Comparison of ENCODE assay signal across 13 cellular contexts in genomic region chr9:95057121-95057520, GRCh38.
DNase-seq lines count a peak whose midpoint lies in the region; FAIRE-seq and TF ChIP-seq lines count a peak whose summit lies in the region.
"Had no signal": no experiment of that assay in that cellular context is flagged by ENCODE, and none has a peak within 500 bp of the region (broad histone marks: within the 10 kb centered on the region; RNA-seq: fewer than 3 reads in every experiment).

No MANE protein-coding gene starts in this region.

- TF ChIP-seq EP300 in transverse colon (IDR thresholded peaks at IDR 0.05; ENCODE audit: low read depth), result no peak

- H3K23ac ChIP-seq in mesenchymal stem cell (ENCODE audit: low read length in 2 of 2), result no peak overlapping the region

- no peak overlapping the region for H4K91ac ChIP-seq in mesenchymal stem cell (ENCODE audit: low read length)

- in situ Hi-C loops in transverse colon (cut with MboI; ENCODE audit: low pct_ligation_motif_present in 1 of 4, low pct_unique_long_range_greater_than_20kb in 1 of 4, low sequenced_read_pairs in 3 of 4), result no loop called here

- no peak overlapping the region for H3K4me3 ChIP-seq in mesenchymal stem cell (ENCODE audit: insufficient read depth in 1 of 2, low read depth in 1 of 2, low read length in 2 of 2)
- H3K4me3 ChIP-seq in transverse colon, result peak overlapping the region in 2 of 4 donors; percentile 9 to 16
- no peak overlapping the region for H3K4me3 ChIP-seq in small intestine (ENCODE audit: low read depth in 1 of 2, low read length in 2 of 2)
- H3K4me3 ChIP-seq in adrenal gland, result no peak overlapping the region

- peaks cover 19% of the 10 kb centered on the region for H3K4me1 ChIP-seq in mesenchymal stem cell (ENCODE audit: control insufficient read depth, insufficient read depth, low read depth, low read length)
- H3K4me1 ChIP-seq in transverse colon, result peaks cover 1 to 82% (median 43%) of the 10 kb centered on the region in 4 donors
- peaks cover 0 to 10% of the 10 kb centered on the region in 2 donors for H3K4me1 ChIP-seq in small intestine (ENCODE audit: control insufficient read depth in 2 of 2, insufficient read depth in 1 of 2, low read depth in 1 of 2, low read length in 1 of 2)
- H3K4me1 ChIP-seq in adrenal gland (replicated peaks in 1 of 2), result peaks cover 22 to 65% of the 10 kb centered on the region in 2 donors

- no peak overlapping the region for H2BK120ac ChIP-seq in mesenchymal stem cell (ENCODE audit: low read depth, low read length)

- TF ChIP-seq CTCF in transverse colon (IDR thresholded peaks at IDR 0.05), result no peak
- TF ChIP-seq CTCF in adrenal gland (IDR thresholded peaks at IDR 0.05), result no peak

- peak overlapping the region; percentile 38 for H2BK15ac ChIP-seq in mesenchymal stem cell (ENCODE audit: low read depth, poor library complexity, severe bottlenecking)

- no peak overlapping the region for H2BK5ac ChIP-seq in mesenchymal stem cell (ENCODE audit: low read depth, low read length, poor library complexity, severe bottlenecking)

- intact Hi-C loops in transverse colon (cut with DNase I; ENCODE audit: low total_unique reads) (no loop called here), adrenal gland (cut with DNase I) (no loop called here)

- H3K9me3 ChIP-seq in mesenchymal stem cell (ENCODE audit: control insufficient read depth, low read length) (no peaks in the 10 kb centered on the region), transverse colon (no peaks in the 10 kb centered on the region), small intestine (ENCODE audit: control insufficient read depth, low read depth) (no peaks in the 10 kb centered on the region), adrenal gland (replicated peaks in 1 of 3) (no peaks in the 10 kb centered on the region)

- peak overlapping the region; percentile 39 for H4K8ac ChIP-seq in mesenchymal stem cell (ENCODE audit: low read length)

- H3K14ac ChIP-seq in mesenchymal stem cell (ENCODE audit: low read length in 2 of 2), result no peak overlapping the region

- H2AFZ ChIP-seq in mesenchymal stem cell (ENCODE audit: low read depth, low read length), result no peak overlapping the region

- H2BK12ac ChIP-seq in mesenchymal stem cell (ENCODE audit: low read length in 2 of 2), result no peak overlapping the region

- WGBS in mesenchymal stem cell, result 46% methylated on average over 5 of the region's 10 CpGs
- WGBS in transverse colon (ENCODE audit: low coverage in 1 of 2), 2 donors, result 20 to 40% methylated on average over 3 to 10 of the region's 10 CpGs
- WGBS in small intestine, 3 donors, result 52 to 58% (median 57%) methylated on average over 10 of the region's 10 CpGs
- WGBS in adrenal gland, 4 donors, result 53 to 59% (median 57%) methylated on average over 10 of the region's 10 CpGs

- H3K27ac ChIP-seq in caudate nucleus (ENCODE audit: low read depth, low read length), result peak overlapping the region; percentile 93
- peak overlapping the region; percentile 7 for H3K27ac ChIP-seq in mesenchymal stem cell (ENCODE audit: low read length, poor library complexity, severe bottlenecking)
- H3K27ac ChIP-seq in transverse colon, result peak overlapping the region; percentile 77 to 91 (median 87)
- peak overlapping the region in 1 of 2 donors; percentile 28 for H3K27ac ChIP-seq in small intestine (ENCODE audit: low read depth in 1 of 2, low read length in 1 of 2)
- peak overlapping the region in 1 of 5 donors; percentile 78 for H3K27ac ChIP-seq in adrenal gland

- no peak for TF ChIP-seq POLR2A in transverse colon (IDR thresholded peaks at IDR 0.05)
- no peak for TF ChIP-seq POLR2A in adrenal gland (IDR thresholded peaks at IDR 0.05)

- H3K18ac ChIP-seq in mesenchymal stem cell (ENCODE audit: low read depth in 1 of 2, low read length in 2 of 2), result peak overlapping the region in 1 of 2 experiments; percentile 85

- peaks cover 11 to 20% of the 10 kb centered on the region in 2 experiments for H3K36me3 ChIP-seq in mesenchymal stem cell (ENCODE audit: control insufficient read depth in 1 of 2, insufficient read depth in 2 of 2, low read depth in 1 of 2, low read length in 2 of 2)
- H3K36me3 ChIP-seq in transverse colon, result peaks cover 0 to 6% (median 3%) of the 10 kb centered on the region in 4 donors
- no peaks in the 10 kb centered on the region for H3K36me3 ChIP-seq in small intestine (ENCODE audit: control insufficient read depth in 2 of 2, insufficient read depth in 2 of 2, low read length in 2 of 2)
- H3K36me3 ChIP-seq in adrenal gland (replicated peaks in 1 of 2), result peaks cover 0 to 15% of the 10 kb centered on the region in 2 donors

- no peak overlapping the region for H3K4me2 ChIP-seq in mesenchymal stem cell (ENCODE audit: low read length, poor library complexity, severe bottlenecking)

- H2AK5ac ChIP-seq in mesenchymal stem cell (ENCODE audit: low read length, severe bottlenecking), result no peak overlapping the region

- H3K9ac ChIP-seq in mesenchymal stem cell (ENCODE audit: low read length), result no peak overlapping the region

- H3K79me1 ChIP-seq in mesenchymal stem cell (replicated peaks; ENCODE audit: low read length, poor library complexity, severe bottlenecking), result peaks cover 6% of the 10 kb centered on the region

- peak overlapping the region; percentile 35 to 63 for H3K4ac ChIP-seq in mesenchymal stem cell (ENCODE audit: low read depth in 1 of 2, low read length in 2 of 2)

- no peak for FAIRE-seq in small intestine (lab: Jason Lieb, UNC)

- H3K27me3 ChIP-seq in mesenchymal stem cell (ENCODE audit: control insufficient read depth in 1 of 2, insufficient read depth in 1 of 2, low read length in 2 of 2), result no peaks in the 10 kb centered on the region
- no peaks in the 10 kb centered on the region for H3K27me3 ChIP-seq in transverse colon
- H3K27me3 ChIP-seq in small intestine (ENCODE audit: control insufficient read depth in 2 of 2, insufficient read depth in 2 of 2, low read length in 2 of 2), result no peaks in the 10 kb centered on the region
- H3K27me3 ChIP-seq in adrenal gland, result no peaks in the 10 kb centered on the region

- DNase-seq in NCI-H1417 (lab: John Stamatoyannopoulos, UW) (peak in 2 of 3 experiments; percentile 12 to 56), NCI-H1417 treated with DMSO at 0.1 percent for 48 hours (lab: John Stamatoyannopoulos, UW) (no peak), caudate nucleus (lab: John Stamatoyannopoulos, UW) (peak in 2 of 61 donors; percentile 23 to 26), mesenchymal stem cell (peak; percentile 60), transverse colon (no peak), 8988T (no peak), small intestine (no peak), adrenal gland (no peak)
- DNase-seq: activated T-cell treated with anti-CD3 and anti-CD28 coated beads, Interleukin-2, amount 50 U/mL, for 24 hours; islet precursor cell; NCI-H510A; retina; T1000 had no signal

Comparison
In these comparisons a context has a peak if more than half of its experiments do, and no peak if none do; other contexts are left out.
1. DNase-seq: peak in NCI-H1417 (2 of 3) and mesenchymal stem cell (single experiment); none in NCI-H1417 treated with DMSO at 0.1 percent for 48 hours (single experiment), transverse colon (single experiment), 8988T (single experiment), small intestine (single experiment) and adrenal gland (0 of 7).